Comparison of ENCODE assay signal across 19 cellular contexts in genomic region chr13:82477436-82477835, GRCh38.
DNase-seq lines count a peak whose midpoint lies in the region; ATAC-seq and TF ChIP-seq lines count a peak whose summit lies in the region.
"Had no signal": no experiment of that assay in that cellular context is flagged by ENCODE, and none has a peak within 500 bp of the region (broad histone marks: within the 10 kb centered on the region; RNA-seq: fewer than 3 reads in every experiment).

No MANE protein-coding gene starts in this region.

- H2AFZ ChIP-seq in OCI-LY3 (ENCODE audit: low read depth, low read length) = 0 out of 2 replicates have a peak overlapping the region, but pooled peaks have one; percentile 7
- H2AFZ ChIP-seq in neuronal stem cell (ENCODE audit: low read length) = peak overlapping the region; percentile 8

- intact Hi-C loops in heart right ventricle (cut with DNase I) = no loop called here

- H3K4me3 ChIP-seq in cardiac muscle cell = no peak overlapping the region
- no peak overlapping the region for H3K4me3 ChIP-seq in heart right ventricle
- no peak overlapping the region for H3K4me3 ChIP-seq in OCI-LY3 (ENCODE audit: low read length)
- no peak overlapping the region for H3K4me3 ChIP-seq in neuronal stem cell (ENCODE audit: low read length in 2 of 2)
- no peak overlapping the region for H3K4me3 ChIP-seq in H7 (ENCODE audit: insufficient read depth, low read depth, low read length)
- H3K4me3 ChIP-seq in upper lobe of left lung = no peak overlapping the region

- H3K14ac ChIP-seq in neuronal stem cell (ENCODE audit: low read length) = no peak overlapping the region

- H4K91ac ChIP-seq in neuronal stem cell (ENCODE audit: low read depth, low read length, poor library complexity) = no peak overlapping the region

- no peak overlapping the region for H2BK5ac ChIP-seq in neuronal stem cell (ENCODE audit: low read length)

- no peak overlapping the region for H4K8ac ChIP-seq in neuronal stem cell (ENCODE audit: low read depth, low read length)

- H3K4me2 ChIP-seq in OCI-LY3 (ENCODE audit: low read length) (0 out of 2 replicates have a peak overlapping the region, but pooled peaks have one; percentile 16), neuronal stem cell (ENCODE audit: insufficient read depth, low read length, poor library complexity, severe bottlenecking) (no peak overlapping the region)

- H3K79me1 ChIP-seq in neuronal stem cell (ENCODE audit: low read depth, low read length) = no peaks in the 10 kb centered on the region

- no peak overlapping the region for H2BK120ac ChIP-seq in neuronal stem cell (ENCODE audit: low read depth, low read length)

- H3K18ac ChIP-seq in neuronal stem cell (ENCODE audit: low read length) = no peak overlapping the region

- no peak for TF ChIP-seq POLR2A in upper lobe of left lung (IDR thresholded peaks at IDR 0.05)

- H3K79me2 ChIP-seq in OCI-LY3 (ENCODE audit: low read length) = no peaks in the 10 kb centered on the region

- WGBS in heart right ventricle, 2 donors = 45 to 49% methylated on average over 1 of the region's 1 CpG
- no CpG with 5 or more reads among the region's 1 CpG for WGBS in neuronal stem cell (ENCODE audit: extremely low coverage in 2 of 2, insufficient read length in 2 of 2, insufficient replicate concordance in 1 of 2), 2 donors
- 50 to 69% methylated on average over 1 of the region's 1 CpG for WGBS in upper lobe of left lung, 2 donors

- H3K9me3 ChIP-seq in cardiac muscle cell (ENCODE audit: low read depth) = no peaks in the 10 kb centered on the region
- H3K9me3 ChIP-seq in heart right ventricle = peaks cover 0 to 3% (median 0%) of the 10 kb centered on the region in 11 donors
- no peaks in the 10 kb centered on the region for H3K9me3 ChIP-seq in OCI-LY3 (ENCODE audit: insufficient read depth, low read length)
- H3K9me3 ChIP-seq in neuronal stem cell (replicated peaks in 1 of 2; ENCODE audit: control insufficient read depth in 2 of 2, insufficient read depth in 1 of 2, low read depth in 1 of 2, low read length in 2 of 2) = no peaks in the 10 kb centered on the region
- no peaks in the 10 kb centered on the region for H3K9me3 ChIP-seq in upper lobe of left lung

- TF ChIP-seq CTCF in cardiac muscle cell (IDR thresholded peaks at IDR 0.05; ENCODE audit: low read depth, low read length) (no peak), heart right ventricle (IDR thresholded peaks at IDR 0.05) (no peak), OCI-LY3 (IDR thresholded peaks at IDR 0.05; ENCODE audit: low read depth, low read length) (no peak), upper lobe of left lung (IDR thresholded peaks at IDR 0.05) (no peak)

- ATAC-seq in heart right ventricle (no peak), HG03045 (IDR thresholded peaks at IDR 0.05; ENCODE audit: unreplicated experiment) (no peak), upper lobe of left lung (ENCODE audit: low FRiP score in 2 of 2) (no peak)
- ATAC-seq: Panc1, T-cell had no signal

- no peak overlapping the region for H3K23ac ChIP-seq in neuronal stem cell (ENCODE audit: low read depth, low read length, poor library complexity)

- H3K27me3 ChIP-seq in cardiac muscle cell (no peaks in the 10 kb centered on the region), heart right ventricle (no peaks in the 10 kb centered on the region), OCI-LY3 (ENCODE audit: low read depth, low read length) (no peaks in the 10 kb centered on the region), neuronal stem cell (ENCODE audit: control insufficient read depth in 3 of 3, insufficient read depth in 3 of 3, low read depth in 1 of 3, low read length in 3 of 3) (no peaks in the 10 kb centered on the region), H7 (ENCODE audit: control insufficient read depth, insufficient read depth, low read length) (no peaks in the 10 kb centered on the region), upper lobe of left lung (no peaks in the 10 kb centered on the region)

- H3K9ac ChIP-seq in OCI-LY3 (ENCODE audit: low read length) (no peak overlapping the region), neuronal stem cell (ENCODE audit: low read depth, low read length, poor library complexity) (no peak overlapping the region)

- no peak overlapping the region for H3K4ac ChIP-seq in neuronal stem cell (ENCODE audit: low read length)

- no peak for TF ChIP-seq EP300 in upper lobe of left lung (IDR thresholded peaks at IDR 0.05)

- peak overlapping the region; percentile 64 for H3K27ac ChIP-seq in cardiac muscle cell
- H3K27ac ChIP-seq in heart right ventricle = no peak overlapping the region
- H3K27ac ChIP-seq in OCI-LY3 (ENCODE audit: low read length) = no peak overlapping the region
- H3K27ac ChIP-seq in neuronal stem cell (replicated peaks; ENCODE audit: low read length) = no peak overlapping the region
- no peak overlapping the region for H3K27ac ChIP-seq in upper lobe of left lung

- no peaks in the 10 kb centered on the region for H4K20me1 ChIP-seq in OCI-LY3 (ENCODE audit: insufficient read depth, low read length)

- DNase-seq in cardiac muscle cell (ENCODE audit: low read depth in 1 of 2, low spot score in 1 of 2) (peak in 1 of 2 donors; percentile 0), heart right ventricle (no peak), amniotic epithelial cell (ENCODE audit: low read depth) (peak; percentile 6), neuronal stem cell (ENCODE audit: low spot score) (no peak), H7 (no peak), upper lobe of left lung (no peak)
- DNase-seq: CD4-positive, CD25-positive, alpha-beta regulatory T cell; DMS79; H9; IMR-90; NCI-H1105; NCI-H1694; NCI-H2107; NCI-H510A treated with DMSO at 0.1 percent for 48 hours; NCI-H774; T-cell had no signal

- H2AK5ac ChIP-seq in neuronal stem cell (ENCODE audit: low read depth, low read length) = no peak overlapping the region

- H3K36me3 ChIP-seq in cardiac muscle cell = no peaks in the 10 kb centered on the region
- no peaks in the 10 kb centered on the region for H3K36me3 ChIP-seq in heart right ventricle
- no peaks in the 10 kb centered on the region for H3K36me3 ChIP-seq in OCI-LY3 (replicated peaks; ENCODE audit: low read depth, low read length)
- no peaks in the 10 kb centered on the region for H3K36me3 ChIP-seq in neuronal stem cell (replicated peaks in 1 of 2; ENCODE audit: control insufficient read depth in 2 of 2, insufficient read depth in 2 of 2, low read length in 2 of 2)
- H3K36me3 ChIP-seq in H7 (replicated peaks; ENCODE audit: control insufficient read depth, insufficient read depth, low read length) = no peaks in the 10 kb centered on the region
- no peaks in the 10 kb centered on the region for H3K36me3 ChIP-seq in upper lobe of left lung

- H2BK12ac ChIP-seq in neuronal stem cell (ENCODE audit: low read length) = no peak overlapping the region

- H3K4me1 ChIP-seq in cardiac muscle cell (ENCODE audit: low read depth) (peaks cover 12% of the 10 kb centered on the region), heart right ventricle (no peaks in the 10 kb centered on the region), OCI-LY3 (ENCODE audit: low read length) (peaks cover 11% of the 10 kb centered on the region), neuronal stem cell (ENCODE audit: control insufficient read depth in 2 of 2, insufficient read depth in 1 of 2, low read depth in 1 of 2, low read length in 2 of 2) (no peaks in the 10 kb centered on the region), upper lobe of left lung (no peaks in the 10 kb centered on the region)

- H2BK15ac ChIP-seq in neuronal stem cell (ENCODE audit: low read length) = no peak overlapping the region
